In the genomic region with DNA sequence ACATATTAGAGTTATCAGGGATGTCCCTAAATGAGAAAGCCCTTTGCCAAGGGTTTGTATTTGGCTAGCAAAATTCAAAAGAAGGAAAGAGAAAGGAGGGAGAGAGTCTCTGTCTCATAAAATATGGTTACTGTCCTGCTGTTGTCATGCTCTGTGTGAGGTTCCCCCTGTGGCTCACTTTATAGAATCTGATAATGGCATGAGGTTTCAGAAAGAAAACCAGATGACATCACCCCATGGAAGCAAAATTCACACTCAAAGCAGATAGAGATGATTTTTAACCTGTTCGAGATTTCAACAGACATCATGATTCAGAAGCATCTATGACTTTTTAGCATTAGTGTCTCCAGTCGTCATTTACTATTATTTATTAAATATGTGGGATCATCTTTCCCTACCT, we compare ENCODE assay signal across 1 cellular context.
A peak's percentile ranks its signal among the peaks of the same experiment; 100 is the strongest.
TF ChIP-seq lines count a peak whose summit lies in the region.

No MANE protein-coding gene starts in this region.

TF ChIP-seq in HEK293, 187 proteins besides CTCF, POLR2A, EP300 and RAD21 (continued from another document):
- TF ChIP-seq, protein P1, sequence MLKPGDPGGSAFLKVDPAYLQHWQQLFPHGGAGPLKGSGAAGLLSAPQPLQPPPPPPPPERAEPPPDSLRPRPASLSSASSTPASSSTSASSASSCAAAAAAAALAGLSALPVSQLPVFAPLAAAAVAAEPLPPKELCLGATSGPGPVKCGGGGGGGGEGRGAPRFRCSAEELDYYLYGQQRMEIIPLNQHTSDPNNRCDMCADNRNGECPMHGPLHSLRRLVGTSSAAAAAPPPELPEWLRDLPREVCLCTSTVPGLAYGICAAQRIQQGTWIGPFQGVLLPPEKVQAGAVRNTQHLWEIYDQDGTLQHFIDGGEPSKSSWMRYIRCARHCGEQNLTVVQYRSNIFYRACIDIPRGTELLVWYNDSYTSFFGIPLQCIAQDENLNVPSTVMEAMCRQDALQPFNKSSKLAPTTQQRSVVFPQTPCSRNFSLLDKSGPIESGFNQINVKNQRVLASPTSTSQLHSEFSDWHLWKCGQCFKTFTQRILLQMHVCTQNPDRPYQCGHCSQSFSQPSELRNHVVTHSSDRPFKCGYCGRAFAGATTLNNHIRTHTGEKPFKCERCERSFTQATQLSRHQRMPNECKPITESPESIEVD (tag by site-specific recombination; IDR thresholded peaks at IDR 0.05) = no peak
- no peak for TF ChIP-seq OSR2 (tag by site-specific recombination; IDR thresholded peaks at IDR 0.05)
- TF ChIP-seq SETDB1 (IDR thresholded peaks at IDR 0.05; ENCODE audit: insufficient read length, low read length) = no peak
- TF ChIP-seq, protein P2, sequence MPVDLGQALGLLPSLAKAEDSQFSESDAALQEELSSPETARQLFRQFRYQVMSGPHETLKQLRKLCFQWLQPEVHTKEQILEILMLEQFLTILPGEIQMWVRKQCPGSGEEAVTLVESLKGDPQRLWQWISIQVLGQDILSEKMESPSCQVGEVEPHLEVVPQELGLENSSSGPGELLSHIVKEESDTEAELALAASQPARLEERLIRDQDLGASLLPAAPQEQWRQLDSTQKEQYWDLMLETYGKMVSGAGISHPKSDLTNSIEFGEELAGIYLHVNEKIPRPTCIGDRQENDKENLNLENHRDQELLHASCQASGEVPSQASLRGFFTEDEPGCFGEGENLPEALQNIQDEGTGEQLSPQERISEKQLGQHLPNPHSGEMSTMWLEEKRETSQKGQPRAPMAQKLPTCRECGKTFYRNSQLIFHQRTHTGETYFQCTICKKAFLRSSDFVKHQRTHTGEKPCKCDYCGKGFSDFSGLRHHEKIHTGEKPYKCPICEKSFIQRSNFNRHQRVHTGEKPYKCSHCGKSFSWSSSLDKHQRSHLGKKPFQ (tag by site-specific recombination; IDR thresholded peaks at IDR 0.05) = 0 out of 2 replicates have a peak, but pooled peaks have one; percentile 38
- no peak for TF ChIP-seq ZNF530 (tag by site-specific recombination; IDR thresholded peaks at IDR 0.05; ENCODE audit: low read depth)
- TF ChIP-seq, protein P3, sequence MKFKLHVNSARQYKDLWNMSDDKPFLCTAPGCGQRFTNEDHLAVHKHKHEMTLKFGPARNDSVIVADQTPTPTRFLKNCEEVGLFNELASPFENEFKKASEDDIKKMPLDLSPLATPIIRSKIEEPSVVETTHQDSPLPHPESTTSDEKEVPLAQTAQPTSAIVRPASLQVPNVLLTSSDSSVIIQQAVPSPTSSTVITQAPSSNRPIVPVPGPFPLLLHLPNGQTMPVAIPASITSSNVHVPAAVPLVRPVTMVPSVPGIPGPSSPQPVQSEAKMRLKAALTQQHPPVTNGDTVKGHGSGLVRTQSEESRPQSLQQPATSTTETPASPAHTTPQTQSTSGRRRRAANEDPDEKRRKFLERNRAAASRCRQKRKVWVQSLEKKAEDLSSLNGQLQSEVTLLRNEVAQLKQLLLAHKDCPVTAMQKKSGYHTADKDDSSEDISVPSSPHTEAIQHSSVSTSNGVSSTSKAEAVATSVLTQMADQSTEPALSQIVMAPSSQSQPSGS (tag by site-specific recombination; IDR thresholded peaks at IDR 0.05; ENCODE audit: low read depth) = peak; percentile 76
- TF ChIP-seq ZNF155 (tag by site-specific recombination; IDR thresholded peaks at IDR 0.05) = no peak
- no peak for TF ChIP-seq ZNF184 (tag by site-specific recombination; IDR thresholded peaks at IDR 0.05)
- no peak for TF ChIP-seq ZNF114 (tag by site-specific recombination; IDR thresholded peaks at IDR 0.05)
- 0 out of 2 replicates have a peak, but pooled peaks have one; percentile 25 for TF ChIP-seq ZNF366 (tag by site-specific recombination; conservative IDR thresholded peaks at IDR 0.05)
- no peak for TF ChIP-seq ZNF335 (tag by site-specific recombination; conservative IDR thresholded peaks at IDR 0.05)
- no peak for TF ChIP-seq ZNF404 (tag by site-specific recombination; IDR thresholded peaks at IDR 0.05)
- TF ChIP-seq ZFP41 (tag by site-specific recombination; IDR thresholded peaks at IDR 0.05; ENCODE audit: borderline replicate concordance) = no peak
- no peak for TF ChIP-seq ZNF747 (tag by site-specific recombination; IDR thresholded peaks at IDR 0.05)
- TF ChIP-seq, protein P4, sequence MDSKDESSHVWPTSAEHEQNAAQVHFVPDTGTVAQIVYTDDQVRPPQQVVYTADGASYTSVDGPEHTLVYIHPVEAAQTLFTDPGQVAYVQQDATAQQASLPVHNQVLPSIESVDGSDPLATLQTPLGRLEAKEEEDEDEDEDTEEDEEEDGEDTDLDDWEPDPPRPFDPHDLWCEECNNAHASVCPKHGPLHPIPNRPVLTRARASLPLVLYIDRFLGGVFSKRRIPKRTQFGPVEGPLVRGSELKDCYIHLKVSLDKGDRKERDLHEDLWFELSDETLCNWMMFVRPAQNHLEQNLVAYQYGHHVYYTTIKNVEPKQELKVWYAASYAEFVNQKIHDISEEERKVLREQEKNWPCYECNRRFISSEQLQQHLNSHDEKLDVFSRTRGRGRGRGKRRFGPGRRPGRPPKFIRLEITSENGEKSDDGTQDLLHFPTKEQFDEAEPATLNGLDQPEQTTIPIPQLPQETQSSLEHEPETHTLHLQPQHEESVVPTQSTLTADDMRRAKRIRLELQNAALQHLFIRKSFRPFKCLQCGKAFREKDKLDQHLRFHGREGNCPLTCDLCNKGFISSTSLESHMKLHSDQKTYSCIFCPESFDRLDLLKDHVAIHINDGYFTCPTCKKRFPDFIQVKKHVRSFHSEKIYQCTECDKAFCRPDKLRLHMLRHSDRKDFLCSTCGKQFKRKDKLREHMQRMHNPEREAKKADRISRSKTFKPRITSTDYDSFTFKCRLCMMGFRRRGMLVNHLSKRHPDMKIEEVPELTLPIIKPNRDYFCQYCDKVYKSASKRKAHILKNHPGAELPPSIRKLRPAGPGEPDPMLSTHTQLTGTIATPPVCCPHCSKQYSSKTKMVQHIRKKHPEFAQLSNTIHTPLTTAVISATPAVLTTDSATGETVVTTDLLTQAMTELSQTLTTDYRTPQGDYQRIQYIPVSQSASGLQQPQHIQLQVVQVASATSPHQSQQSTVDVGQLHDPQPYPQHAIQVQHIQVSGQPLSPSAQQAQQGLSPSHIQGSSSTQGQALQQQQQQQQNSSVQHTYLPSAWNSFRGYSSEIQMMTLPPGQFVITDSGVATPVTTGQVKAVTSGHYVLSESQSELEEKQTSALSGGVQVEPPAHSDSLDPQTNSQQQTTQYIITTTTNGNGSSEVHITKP (tag by site-specific recombination; IDR thresholded peaks at IDR 0.05) = peak; percentile 14; the same call in 1 of the 2 replicates
TF ChIP-seq in HEK293: peak in this region for 8.
